ENCODE assay signal across 1 cellular context in genomic region chr1:211698161-211699026, GRCh38.
TF ChIP-seq lines count a peak whose summit lies in the region.

No MANE protein-coding gene starts in this region.

TF ChIP-seq in K562, 482 proteins besides CTCF, POLR2A, EP300 and RAD21 (continued from another document and continues in another):
- TF ChIP-seq RREB1 (CRISPR knock-in tag; IDR thresholded peaks at IDR 0.05), result peak; percentile 66; the same call in 1 of the 2 replicates
- TF ChIP-seq STAG1 (CRISPR knock-in tag; IDR thresholded peaks at IDR 0.05; ENCODE audit: borderline replicate concordance), result peak; percentile 87; the same call in 1 of the 2 replicates
- no peak for TF ChIP-seq ZFP36 (IDR thresholded peaks at IDR 0.05; ENCODE audit: low read depth, low read length, partially characterized antibody)
- 0 out of 2 replicates have a peak, but pooled peaks have one; percentile 59 for TF ChIP-seq HMGXB4 (CRISPR knock-in tag; IDR thresholded peaks at IDR 0.05)
- TF ChIP-seq ATF1 (CRISPR knock-in tag; IDR thresholded peaks at IDR 0.05), result no peak
- TF ChIP-seq ATF1 (tag; IDR thresholded peaks at IDR 0.05), result peak; percentile 40; the same call in 1 of the 2 replicates
- no peak for TF ChIP-seq ZNF347 (CRISPR knock-in tag; IDR thresholded peaks at IDR 0.05; ENCODE audit: low read depth)
- no peak for TF ChIP-seq ZNF586 (CRISPR knock-in tag; conservative IDR thresholded peaks at IDR 0.05)
- no peak for TF ChIP-seq ZNF445 (CRISPR knock-in tag; IDR thresholded peaks at IDR 0.05; ENCODE audit: low read depth)
- TF ChIP-seq HDGF (IDR thresholded peaks at IDR 0.05), result 0 out of 2 replicates have a peak, but pooled peaks have one; percentile 37
- TF ChIP-seq GMEB1 (CRISPR knock-in tag; IDR thresholded peaks at IDR 0.05), result no peak
- TF ChIP-seq ZKSCAN3 (CRISPR knock-in tag; IDR thresholded peaks at IDR 0.05), result no peak
- TF ChIP-seq NRF1 (conservative IDR thresholded peaks at IDR 0.05 in 1 of 2, IDR thresholded peaks at IDR 0.05 in 1 of 2), result peak; percentile 63 to 75
- no peak for TF ChIP-seq GTF3C2 (IDR thresholded peaks at IDR 0.05; ENCODE audit: borderline replicate concordance, extremely low read depth, insufficient read length)
- TF ChIP-seq TAF7 (tag; IDR thresholded peaks at IDR 0.05), result no peak
- TF ChIP-seq ZNF175 (CRISPR knock-in tag; IDR thresholded peaks at IDR 0.05; ENCODE audit: low read depth), result no peak
- no peak for TF ChIP-seq POLR2G (IDR thresholded peaks at IDR 0.05; ENCODE audit: low read depth, low read length)
- no peak for TF ChIP-seq FIP1L1 (IDR thresholded peaks at IDR 0.05; ENCODE audit: low read depth, low read length, poor library complexity, severe bottlenecking)
- TF ChIP-seq U2AF1 (optimal IDR thresholded peaks at IDR 0.05; ENCODE audit: low read depth, low read length), result no peak
- TF ChIP-seq FOS (IDR thresholded peaks at IDR 0.05; ENCODE audit: extremely low read depth, insufficient read length), result no peak
- TF ChIP-seq CAMTA2 (CRISPR knock-in tag; conservative IDR thresholded peaks at IDR 0.05), result no peak
- peak; percentile 73 for TF ChIP-seq KLF16 (IDR thresholded peaks at IDR 0.05)
- no peak for TF ChIP-seq HMGN3 (IDR thresholded peaks at IDR 0.05; ENCODE audit: borderline replicate concordance, extremely low read depth, insufficient read length, low read depth, low read length)
- TF ChIP-seq BHLHE40 (IDR thresholded peaks at IDR 0.05; ENCODE audit: low read length), result peak; percentile 67
- no peak for TF ChIP-seq ARNT (IDR thresholded peaks at IDR 0.05)
- peak; percentile 68 for TF ChIP-seq JUND (IDR thresholded peaks at IDR 0.05; ENCODE audit: borderline replicate concordance, low read depth, low read length)
- no peak; the same call in 2 of the 3 replicates for TF ChIP-seq JUND (tag; IDR thresholded peaks at IDR 0.05; ENCODE audit: borderline replicate concordance, low read depth, low read length)
- no peak for TF ChIP-seq SMARCB1 (IDR thresholded peaks at IDR 0.05; ENCODE audit: insufficient read length, low read depth)
- peak; percentile 58 to 93; a peak in 3 of 4 replicates for TF ChIP-seq MAZ (CRISPR knock-in tag; conservative IDR thresholded peaks at IDR 0.05 in 1 of 2, IDR thresholded peaks at IDR 0.05 in 1 of 2)
- TF ChIP-seq ZC3H8 (IDR thresholded peaks at IDR 0.05), result no peak
- no peak; the same call in 1 of the 2 replicates for TF ChIP-seq NFE2 (IDR thresholded peaks at IDR 0.05; ENCODE audit: low read depth)
- TF ChIP-seq ZNF12 (CRISPR knock-in tag; IDR thresholded peaks at IDR 0.05), result no peak
- no peak for TF ChIP-seq HMG20B (CRISPR knock-in tag; IDR thresholded peaks at IDR 0.05)
- 0 out of 2 replicates have a peak, but pooled peaks have one; percentile 12 for TF ChIP-seq MAX (CRISPR knock-in tag; IDR thresholded peaks at IDR 0.05)
- no peak for TF ChIP-seq SMARCC2 (IDR thresholded peaks at IDR 0.05; ENCODE audit: low read depth)
- TF ChIP-seq RHOXF2B (CRISPR knock-in tag; conservative IDR thresholded peaks at IDR 0.05), result no peak
- TF ChIP-seq MGA (IDR thresholded peaks at IDR 0.05), result no peak
- no peak for TF ChIP-seq STAT5A (IDR thresholded peaks at IDR 0.05; ENCODE audit: borderline replicate concordance, low read length)
